15 cellular contexts compared by ENCODE assay signal in the genomic region with DNA sequence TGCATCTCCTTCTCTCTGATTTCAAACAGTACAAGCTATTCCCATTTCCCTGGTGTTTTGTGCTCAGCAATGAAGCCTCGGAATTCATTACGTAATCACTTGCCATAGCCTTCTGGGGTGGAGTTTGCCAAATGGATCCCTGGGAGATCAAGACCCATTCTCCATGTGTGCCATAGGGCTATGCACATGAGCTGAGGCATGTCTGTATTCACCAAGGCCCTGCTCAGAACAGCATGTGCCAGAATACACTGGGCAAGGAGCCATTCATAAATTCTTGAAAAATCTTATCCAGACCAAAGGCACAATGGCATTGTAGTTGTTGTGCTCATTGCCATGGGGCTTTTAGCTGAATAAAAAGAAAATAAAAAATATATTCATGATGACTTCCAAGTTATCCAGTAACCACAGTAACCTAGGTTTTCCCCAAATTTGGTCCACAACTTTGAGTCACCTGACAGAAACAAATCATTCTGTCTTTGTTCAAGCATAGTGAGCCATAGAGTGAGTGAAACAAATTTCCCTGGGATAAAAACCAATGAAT. TPM values are rescaled to one million over a fixed set of nuclear protein-coding genes. Genes with fewer than 3 reads are reported as not detected.
DNase-seq lines count a peak whose midpoint lies in the region; ATAC-seq and TF ChIP-seq lines count a peak whose summit lies in the region.
"Had no signal": no experiment of that assay in that cellular context is flagged by ENCODE, and none has a peak within 500 bp of the region (broad histone marks: within the 10 kb centered on the region; RNA-seq: fewer than 3 reads in every experiment).

No MANE protein-coding gene starts in this region.

- DNase-seq in DMS53 treated with DMSO at 0.1 percent for 48 hours (lab: John Stamatoyannopoulos, UW; ENCODE audit: unreplicated experiment), result peak; percentile 4
- peak; percentile 18 for DNase-seq in T1000 (lab: John Stamatoyannopoulos, UW)
- peak; percentile 85 for DNase-seq in fibroblast of pulmonary artery (ENCODE audit: low read depth)
- DNase-seq in retinal pigment epithelial cell (ENCODE audit: low read depth), result peak; percentile 62
- no peak for DNase-seq in NCI-H2107 treated with DMSO at 0.1 percent for 48 hours (lab: John Stamatoyannopoulos, UW; ENCODE audit: unreplicated experiment)
- no peak for DNase-seq in activated T-cell treated with anti-CD3 and anti-CD28 coated beads, Interleukin-2, amount 50 U/mL, for 1 hour
- DNase-seq in stimulated activated CD4-positive, alpha-beta T cell treated with anti-CD3 and anti-CD28 coated beads, Interleukin-1b, Interleukin-23, amount 100 ng/mL, for 48 hours, result no peak
- DNase-seq: NCI-H524 treated with DMSO at 0.1 percent for 48 hours; nephron progenitor cell; stimulated activated CD4-positive, alpha-beta T cell treated with anti-CD3 and anti-CD28 coated beads, Interleukin-2, amount 100 ng/mL, for 24 hours; T-helper 17 cell had no signal

- ATAC-seq in activated T-helper 17 cell treated with anti-CD3 and anti-CD28 coated beads, Interleukin-2, amount 50 U/mL, for 72 hours (replicated peaks), result no peak
- ATAC-seq: K562, T-helper 17 cell had no signal

- no peaks in the 10 kb centered on the region for H3K4me1 Mint-ChIP-seq in activated T-helper 17 cell treated with anti-CD3 and anti-CD28 coated beads, Interleukin-2, amount 50 U/mL, for 72 hours
- H3K4me1 Mint-ChIP-seq: nephron progenitor cell, T-helper 17 cell had no signal

- H3K9me3 Mint-ChIP-seq in activated T-helper 17 cell treated with anti-CD3 and anti-CD28 coated beads, Interleukin-2, amount 50 U/mL, for 72 hours, result no peaks in the 10 kb centered on the region
- H3K9me3 Mint-ChIP-seq: nephron progenitor cell had no signal

- H3K27me3 Mint-ChIP-seq in activated T-helper 17 cell treated with anti-CD3 and anti-CD28 coated beads, Interleukin-2, amount 50 U/mL, for 72 hours, result no peaks in the 10 kb centered on the region
- H3K27me3 Mint-ChIP-seq: T-helper 17 cell had no signal

- no peak overlapping the region for H3K4me3 Mint-ChIP-seq in activated T-helper 17 cell treated with anti-CD3 and anti-CD28 coated beads, Interleukin-2, amount 50 U/mL, for 72 hours
- H3K4me3 Mint-ChIP-seq: nephron progenitor cell, T-helper 17 cell had no signal

- no peak overlapping the region for H3K4me3 ChIP-seq in fibroblast of pulmonary artery (replicated peaks; ENCODE audit: low read depth, low read length)
- H3K4me3 ChIP-seq in retinal pigment epithelial cell (ENCODE audit: low read length), result no peak overlapping the region
- H3K4me3 ChIP-seq: hepatocyte, K562 had no signal

- no peak overlapping the region for H3K27ac Mint-ChIP-seq in activated T-helper 17 cell treated with anti-CD3 and anti-CD28 coated beads, Interleukin-2, amount 50 U/mL, for 72 hours
- H3K27ac Mint-ChIP-seq: nephron progenitor cell, T-helper 17 cell had no signal

- TF ChIP-seq CTCF in fibroblast of pulmonary artery (IDR thresholded peaks at IDR 0.05; ENCODE audit: low read length, missing control alignments), result no peak
- TF ChIP-seq CTCF in retinal pigment epithelial cell (conservative IDR thresholded peaks at IDR 0.05; ENCODE audit: low read depth, low read length), result no peak

- H3K36me3 Mint-ChIP-seq in activated T-helper 17 cell treated with anti-CD3 and anti-CD28 coated beads, Interleukin-2, amount 50 U/mL, for 72 hours (ENCODE audit: low read depth), result no peaks in the 10 kb centered on the region

RNA-seq across cellular contexts. Expression of a gene that starts 53.0 kb away (rescaled TPM):
- total RNA-seq in activated T-helper 17 cell treated with anti-CD3 and anti-CD28 coated beads, Interleukin-2, amount 50 U/mL, for 72 hours, result under 1 TPM in 1 of 2 donors, not detected in 1; 0.58 TPM
- total RNA-seq: activated CD8-positive, alpha-beta memory T cell treated with anti-CD3 and anti-CD28 coated beads for 36 hours; K562 had no signal

Comparison
In these comparisons a context has a peak if more than half of its experiments do, and no peak if none do; other contexts are left out.
1. DNase-seq: peak in DMS53 treated with DMSO at 0.1 percent for 48 hours (single experiment), T1000 (single experiment), fibroblast of pulmonary artery (single experiment) and retinal pigment epithelial cell (single experiment); none in NCI-H2107 treated with DMSO at 0.1 percent for 48 hours (single experiment), activated T-cell treated with anti-CD3 and anti-CD28 coated beads, Interleukin-2, amount 50 U/mL, for 1 hour (single experiment) and stimulated activated CD4-positive, alpha-beta T cell treated with anti-CD3 and anti-CD28 coated beads, Interleukin-1b, Interleukin-23, amount 100 ng/mL, for 48 hours (single experiment).